Comparison of ENCODE assay signal across 21 cellular contexts in genomic region chr7:8442295-8442813, GRCh38. TPM values are rescaled to one million over a fixed set of nuclear protein-coding genes. Genes with fewer than 3 reads are reported as not detected.
A peak's percentile ranks its signal among the peaks of the same experiment; 100 is the strongest.
DNase-seq lines count a peak whose midpoint lies in the region; ATAC-seq and TF ChIP-seq lines count a peak whose summit lies in the region.
"Had no signal": no experiment of that assay in that cellular context is flagged by ENCODE, and none has a peak within 500 bp of the region (broad histone marks: within the 10 kb centered on the region; RNA-seq: fewer than 3 reads in every experiment).

No MANE protein-coding gene starts in this region.

- no peak overlapping the region for H3K4me3 Mint-ChIP-seq in T-helper 2 cell treated with Interferon-gamma antibody and Interleukin-4, amounts not matched to agents 5 μg/mL and 100 μg/mL, for 36 hours
- peak overlapping the region; percentile 64 for H3K4me3 Mint-ChIP-seq in osteocyte (ENCODE audit: unreplicated experiment)
- H3K4me3 Mint-ChIP-seq: HFFc6 had no signal

- peaks cover 8% of the 10 kb centered on the region for H3K4me1 Mint-ChIP-seq in T-helper 2 cell treated with Interferon-gamma antibody and Interleukin-4, amounts not matched to agents 5 μg/mL and 100 μg/mL, for 36 hours (ENCODE audit: low read depth)
- H3K4me1 Mint-ChIP-seq in osteocyte (ENCODE audit: unreplicated experiment), result peaks cover 16% of the 10 kb centered on the region

- peaks cover 68% of the 10 kb centered on the region for H3K27me3 Mint-ChIP-seq in T-helper 2 cell treated with Interferon-gamma antibody and Interleukin-4, amounts not matched to agents 5 μg/mL and 100 μg/mL, for 36 hours (ENCODE audit: low read depth)
- H3K27me3 Mint-ChIP-seq in osteocyte (ENCODE audit: unreplicated experiment), result peaks cover 73% of the 10 kb centered on the region

- no peak for TF ChIP-seq CTCF in foreskin keratinocyte (conservative IDR thresholded peaks at IDR 0.05)
- TF ChIP-seq CTCF in osteocyte (IDR thresholded peaks at IDR 0.05), result no peak

- peaks cover 3% of the 10 kb centered on the region for H3K9me3 Mint-ChIP-seq in T-helper 2 cell treated with Interferon-gamma antibody and Interleukin-4, amounts not matched to agents 5 μg/mL and 100 μg/mL, for 36 hours
- no peaks in the 10 kb centered on the region for H3K9me3 Mint-ChIP-seq in osteocyte (ENCODE audit: unreplicated experiment)

- ATAC-seq in HG03442 (IDR thresholded peaks at IDR 0.05; ENCODE audit: unreplicated experiment), result peak; percentile 20
- peak; percentile 31 for ATAC-seq in foreskin keratinocyte
- ATAC-seq in GM19397 (IDR thresholded peaks at IDR 0.05; ENCODE audit: unreplicated experiment), result no peak
- ATAC-seq in activated CD4-positive, CD25-positive, alpha-beta regulatory T cell treated with anti-CD3 and anti-CD28 coated beads, Interleukin-2, amount 50 U/mL, for 24 hours, result no peak

- peaks cover 67% of the 10 kb centered on the region for H3K27me3 ChIP-seq in foreskin keratinocyte

- H3K27ac ChIP-seq in foreskin keratinocyte, result no peak overlapping the region
- H3K27ac ChIP-seq: epithelial cell of prostate, left lung, neutrophil had no signal

- no peak for DNase-seq in T-helper 2 cell treated with Interferon-gamma antibody and Interleukin-4, amounts not matched to agents 5 μg/mL and 100 μg/mL, for 36 hours (ENCODE audit: low spot score)
- no peak for DNase-seq in T-helper 2 cell
- no peak for DNase-seq in foreskin keratinocyte
- peak; percentile 83 for DNase-seq in osteocyte (ENCODE audit: extremely low spot score, unreplicated experiment)
- no peak for DNase-seq in cerebellar nuclear complex (lab: John Stamatoyannopoulos, UW)
- DNase-seq: HFFc6; NCI-H187 treated with DMSO at 0.1 percent for 48 hours; NK-92 treated with Interleukin-12 subunit alpha and Interleukin-12 subunit beta, amount 100 ng/mL, for 24 hours had no signal

- H3K4me1 ChIP-seq in foreskin keratinocyte, result no peaks in the 10 kb centered on the region

- H3K27ac Mint-ChIP-seq in T-helper 2 cell treated with Interferon-gamma antibody and Interleukin-4, amounts not matched to agents 5 μg/mL and 100 μg/mL, for 36 hours, result peak overlapping the region; percentile 49
- H3K27ac Mint-ChIP-seq in osteocyte (ENCODE audit: unreplicated experiment), result no peak overlapping the region
- H3K27ac Mint-ChIP-seq: HFFc6 had no signal

- peaks cover 3% of the 10 kb centered on the region for H3K36me3 Mint-ChIP-seq in T-helper 2 cell treated with Interferon-gamma antibody and Interleukin-4, amounts not matched to agents 5 μg/mL and 100 μg/mL, for 36 hours (ENCODE audit: low read depth)
- H3K36me3 Mint-ChIP-seq in osteocyte (ENCODE audit: unreplicated experiment), result no peaks in the 10 kb centered on the region

RNA-seq across cellular contexts. Expression of gene NXPH1, which starts 8.9 kb away (rescaled TPM):
- total RNA-seq in foreskin keratinocyte, result not detected in 2 replicates
- polyA plus RNA-seq in foreskin keratinocyte, result not detected in 2 replicates
- total RNA-seq in osteocyte, result not detected in 2 replicates
- total RNA-seq: A673; activated CD8-positive, alpha-beta memory T cell treated with anti-CD3 and anti-CD28 coated beads for 36 hours; activated naive CD4-positive, alpha-beta T cell treated with anti-CD3 and anti-CD28 coated beads, Interleukin-2, amount 50 U/mL, for 72 hours; chondrocyte; HFFc6; HT1080; left lung; MCF 10A; Right ventricle myocardium inferior had no signal

Comparison
In these comparisons a context has a peak if more than half of its experiments do, and no peak if none do; other contexts are left out.
1. ATAC-seq: peak in HG03442 (single experiment) and foreskin keratinocyte (single experiment); none in GM19397 (single experiment) and activated CD4-positive, CD25-positive, alpha-beta regulatory T cell treated with anti-CD3 and anti-CD28 coated beads, Interleukin-2, amount 50 U/mL, for 24 hours (0 of 2).